ENCODE assay signal across 19 cellular contexts in the genomic region with DNA sequence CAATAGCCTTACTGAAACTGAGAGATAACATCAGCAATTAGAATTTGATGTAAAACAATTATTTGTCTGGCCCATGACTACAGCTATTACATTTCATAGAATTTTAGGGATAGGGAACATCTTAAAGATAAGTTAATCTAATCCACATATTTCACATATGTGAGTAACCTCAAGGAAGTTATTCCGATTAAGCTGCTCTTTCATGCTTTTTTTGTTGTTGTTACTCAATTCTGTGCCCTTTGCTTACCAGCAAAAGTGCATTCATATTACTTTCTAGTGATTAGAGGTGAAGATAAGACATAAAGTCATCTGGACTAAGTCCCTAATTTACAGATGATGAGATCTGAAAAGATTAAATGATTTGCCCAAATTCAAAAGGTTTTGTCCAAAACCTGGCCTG. TPM values are rescaled to one million over a fixed set of nuclear protein-coding genes. Genes with fewer than 3 reads are reported as not detected.
"Had no signal": no experiment of that assay in that cellular context is flagged by ENCODE, and none has a peak within 500 bp of the region (broad histone marks: within the 10 kb centered on the region; RNA-seq: fewer than 3 reads in every experiment).

No MANE protein-coding gene starts in this region.

- H3K27ac ChIP-seq: coronary artery, dorsolateral prefrontal cortex, esophagus muscularis mucosa, foreskin keratinocyte, gastroesophageal sphincter, heart left ventricle, left lung, lower lobe of right lung had no signal

- ATAC-seq: gastroesophageal sphincter; heart left ventricle; left cardiac atrium; left ventricle myocardium superior; naive thymus-derived CD4-positive, alpha-beta T cell had no signal

- H3K36me3 Mint-ChIP-seq: naive thymus-derived CD4-positive, alpha-beta T cell had no signal

- H3K27ac Mint-ChIP-seq: naive thymus-derived CD4-positive, alpha-beta T cell had no signal

- H3K9me3 ChIP-seq: esophagus muscularis mucosa, gastroesophageal sphincter, left lung, lower lobe of right lung had no signal

- DNase-seq: dermis blood vessel endothelial cell; dorsolateral prefrontal cortex; effector CD4-positive, alpha-beta T cell; effector memory CD4-positive, alpha-beta T cell; heart left ventricle; hippocampal formation; left cardiac atrium; left lung; left ventricle myocardium superior; lower lobe of right lung; mesenchymal stem cell; midbrain; naive thymus-derived CD4-positive, alpha-beta T cell had no signal

- H3K4me1 ChIP-seq: esophagus muscularis mucosa, foreskin keratinocyte, gastroesophageal sphincter, lower lobe of right lung had no signal

- H3K36me3 ChIP-seq: esophagus muscularis mucosa, gastroesophageal sphincter, heart left ventricle, left lung, lower lobe of right lung had no signal

- H3K27me3 ChIP-seq: dorsolateral prefrontal cortex, esophagus muscularis mucosa, foreskin keratinocyte, gastroesophageal sphincter, heart left ventricle, left lung had no signal

- H3K4me3 Mint-ChIP-seq: naive thymus-derived CD4-positive, alpha-beta T cell had no signal

- H3K4me3 ChIP-seq: coronary artery, dorsolateral prefrontal cortex, esophagus muscularis mucosa, gastroesophageal sphincter, heart left ventricle, left lung, lower lobe of right lung had no signal

RNA-seq across cellular contexts. Expression of a gene that starts 46.0 kb away (rescaled TPM):
- total RNA-seq: dermis blood vessel endothelial cell, endothelial cell of umbilical vein, lung microvascular endothelial cell had no signal
- polyA plus RNA-seq: endothelial cell of umbilical vein; naive thymus-derived CD4-positive, alpha-beta T cell had no signal
